ENCODE assay signal across 35 cellular contexts in genomic region chr1:48439380-48439779, GRCh38.
"Had no signal": no experiment of that assay in that cellular context is flagged by ENCODE, and none has a peak within 500 bp of the region (broad histone marks: within the 10 kb centered on the region; RNA-seq: fewer than 3 reads in every experiment).

No MANE protein-coding gene starts in this region.

- H3K27me3 ChIP-seq: MG63 had no signal

- DNase-seq: Karpas-422, Kasumi-1, MG63, MM.1S, MV-4-11, NCI-H1048, NCI-H1092, NCI-H1092 treated with DMSO at 0.1 percent for 48 hours, NCI-H1105, NCI-H1105 treated with DMSO at 0.1 percent for 48 hours, NCI-H1417, NCI-H1417 treated with DMSO at 0.1 percent for 48 hours, NCI-H1436, NCI-H1436 treated with DMSO at 0.1 percent for 48 hours, NCI-H146, NCI-H1694, NCI-H1694 treated with DMSO at 0.1 percent for 48 hours, NCI-H187, NCI-H187 treated with DMSO at 0.1 percent for 48 hours, NCI-H1930, NCI-H2029, NCI-H2029 treated with DMSO at 0.1 percent for 48 hours, NCI-H2081, NCI-H2081 treated with DMSO at 0.1 percent for 48 hours, NCI-H2107, NCI-H2171, NCI-H2171 treated with DMSO at 0.1 percent for 48 hours, NCI-H2227 treated with DMSO at 0.1 percent for 48 hours, NCI-H226, NCI-H345, NCI-H446, NCI-H446 treated with DMSO at 0.1 percent for 48 hours, NCI-H510A, NCI-H510A treated with DMSO at 0.1 percent for 48 hours, NCI-H524 had no signal

- H3K4me3 ChIP-seq: MG63 had no signal

- H3K36me3 ChIP-seq: MG63 had no signal
